Comparison of ENCODE assay signal across 8 cellular contexts in the genomic region with DNA sequence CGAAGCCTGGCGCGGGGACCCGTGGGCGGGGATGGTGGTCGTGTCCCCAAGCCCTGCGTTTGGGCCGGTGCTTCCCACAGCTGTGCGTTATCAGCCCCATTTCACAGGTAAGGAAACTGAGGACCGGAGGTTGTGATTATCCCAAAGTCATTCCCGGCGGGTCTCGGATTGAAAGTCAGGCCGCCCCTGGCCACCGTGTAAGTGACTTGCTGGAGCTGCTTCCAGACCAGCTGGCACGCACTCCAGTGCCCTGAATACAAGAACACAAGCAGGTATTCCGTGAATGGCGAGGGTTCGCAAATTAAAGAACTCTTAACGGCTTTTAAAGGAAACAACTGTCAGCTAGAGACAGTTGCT. TPM values are rescaled to one million over a fixed set of nuclear protein-coding genes. Genes with fewer than 3 reads are reported as not detected.
DNase-seq lines count a peak whose midpoint lies in the region; ATAC-seq and TF ChIP-seq lines count a peak whose summit lies in the region.

No MANE protein-coding gene starts in this region.

- CTCF ChIA-PET in A673 (lab: Charles Lee) = no interaction called here
- CTCF ChIA-PET in activated CD4-positive, alpha-beta memory T cell treated with anti-CD3 and anti-CD28 coated beads for 36 hours (lab: Charles Lee) = interaction anchor here (1.3 kb wide), 1 partner anchor 46 kb away, joined by 3 read pairs; no protein-coding TSS in a partner anchor

- peak overlapping the region; percentile 94 for H3K4me3 Mint-ChIP-seq in activated CD4-positive, alpha-beta memory T cell treated with anti-CD3 and anti-CD28 coated beads for 36 hours

- no peaks in the 10 kb centered on the region for H3K27me3 ChIP-seq in A673 (replicated peaks; ENCODE audit: insufficient read depth, low read depth, low read length, poor library complexity)
- H3K27me3 ChIP-seq in cardiac muscle cell = no peaks in the 10 kb centered on the region
- H3K27me3 ChIP-seq in rectal smooth muscle tissue (ENCODE audit: control insufficient read depth, insufficient read depth, low read length) = no peaks in the 10 kb centered on the region

- H3K4me1 ChIP-seq in A673 (ENCODE audit: insufficient read depth, low read length, poor library complexity, severe bottlenecking) (peaks cover 4% of the 10 kb centered on the region), cardiac muscle cell (ENCODE audit: low read depth) (peaks cover 6% of the 10 kb centered on the region), rectal smooth muscle tissue (ENCODE audit: control insufficient read depth, insufficient read depth, low read length) (peaks cover 2% of the 10 kb centered on the region)

- ATAC-seq in GM18498 (IDR thresholded peaks at IDR 0.05; ENCODE audit: unreplicated experiment) = peak; percentile 12
- peak; percentile 16 for ATAC-seq in HG03175 (IDR thresholded peaks at IDR 0.05; ENCODE audit: unreplicated experiment)

- H3K36me3 ChIP-seq in A673 (ENCODE audit: insufficient read depth, low read length, poor library complexity, severe bottlenecking) (no peaks in the 10 kb centered on the region), cardiac muscle cell (no peaks in the 10 kb centered on the region), rectal smooth muscle tissue (ENCODE audit: control insufficient read depth, insufficient read depth, low read length) (no peaks in the 10 kb centered on the region)

- intact Hi-C loops in A673 (cut with micrococcal nuclease; ENCODE audit: unreplicated experiment) = no loop called here
- intact Hi-C loops in activated CD4-positive, alpha-beta memory T cell treated with anti-CD3 and anti-CD28 coated beads for 36 hours (cut with micrococcal nuclease) = loop anchor here (1.0 to 2.0 kb wide), 3 partner anchors 47 to 1080 kb away; partner anchors contain the start of genes ACADSB, IKZF5, NSMCE4A and PLEKHA1

- H3K27ac ChIP-seq in A673 (ENCODE audit: low read depth, low read length, poor library complexity, severe bottlenecking) (peak overlapping the region; percentile 95), cardiac muscle cell (peak overlapping the region; percentile 99), rectal smooth muscle tissue (ENCODE audit: low read depth, low read length) (peak overlapping the region; percentile 97)

- no peaks in the 10 kb centered on the region for H3K9me3 Mint-ChIP-seq in activated CD4-positive, alpha-beta memory T cell treated with anti-CD3 and anti-CD28 coated beads for 36 hours

- H3K27ac Mint-ChIP-seq in activated CD4-positive, alpha-beta memory T cell treated with anti-CD3 and anti-CD28 coated beads for 36 hours = peak overlapping the region; percentile 95

- no peaks in the 10 kb centered on the region for H3K36me3 Mint-ChIP-seq in activated CD4-positive, alpha-beta memory T cell treated with anti-CD3 and anti-CD28 coated beads for 36 hours

- TF ChIP-seq CTCF in A673 (conservative IDR thresholded peaks at IDR 0.05; ENCODE audit: low read depth, low read length) = no peak
- no peak for TF ChIP-seq CTCF in cardiac muscle cell (IDR thresholded peaks at IDR 0.05; ENCODE audit: low read depth, low read length)

- peaks cover 27% of the 10 kb centered on the region for H3K4me1 Mint-ChIP-seq in activated CD4-positive, alpha-beta memory T cell treated with anti-CD3 and anti-CD28 coated beads for 36 hours (ENCODE audit: low read depth)

- no peaks in the 10 kb centered on the region for H3K9me3 ChIP-seq in A673 (ENCODE audit: low read depth, low read length, poor library complexity, severe bottlenecking)
- no peaks in the 10 kb centered on the region for H3K9me3 ChIP-seq in cardiac muscle cell (ENCODE audit: low read depth)

- DNase-seq in A673 (ENCODE audit: low spot score) (no peak), cardiac muscle cell (ENCODE audit: low read depth in 1 of 2, low spot score in 1 of 2) (no peak)
- DNase-seq in activated CD4-positive, alpha-beta memory T cell treated with anti-CD3 and anti-CD28 coated beads for 36 hours = no peak
- no peak for DNase-seq in stimulated activated naive CD4-positive, alpha-beta T cell treated with Interleukin-2 at 50 U/mL for 16 hours (lab: John Stamatoyannopoulos, UW)
- no peak for DNase-seq in activated effector memory CD4-positive, alpha-beta T cell treated with Interleukin-2 at 50 U/mL for 16 hours

- POLR2A ChIA-PET in A673 (lab: Charles Lee; ENCODE audit: low non-redundant PET) = no interaction called here
- POLR2A ChIA-PET in activated CD4-positive, alpha-beta memory T cell treated with anti-CD3 and anti-CD28 coated beads for 36 hours (lab: Charles Lee) = interaction anchor here (0.7 to 1.7 kb wide), 4 partner anchors 10 to 162 kb away, joined by 3 to 9 read pairs (median 4); no protein-coding TSS in a partner anchor

- no peaks in the 10 kb centered on the region for H3K27me3 Mint-ChIP-seq in activated CD4-positive, alpha-beta memory T cell treated with anti-CD3 and anti-CD28 coated beads for 36 hours

- H3K4me3 ChIP-seq in A673 (ENCODE audit: low read depth, low read length, poor library complexity, severe bottlenecking) (peak overlapping the region; percentile 100), cardiac muscle cell (peak overlapping the region; percentile 79), rectal smooth muscle tissue (ENCODE audit: low read length) (peak overlapping the region; percentile 93)

- peak overlapping the region; percentile 91 for H3K9ac ChIP-seq in rectal smooth muscle tissue (ENCODE audit: low read length)

- TSS peak; percentile 67 for BruUV-seq in A673 (replicated peaks; lab: Mats Ljungman, UMichigan)

RNA-seq across cellular contexts. Expression of gene ATE1, which starts 0.7 kb away (rescaled TPM):
- total RNA-seq in A673 (2021) (27.0 and 30.9 TPM in 2 replicates), cardiac muscle cell (20.0 and 21.4 TPM in 2 replicates)
- 10 to 100 TPM; 19.4 to 23.1 TPM for total RNA-seq in activated CD4-positive, alpha-beta memory T cell treated with anti-CD3 and anti-CD28 coated beads for 36 hours
- polyA plus RNA-seq in cardiac muscle cell = 18.4 and 31.2 TPM in 2 replicates

RNA-seq across cellular contexts. Expression of gene NSMCE4A, which starts 46.5 kb away (rescaled TPM):
- total RNA-seq in A673 (2021) (67.2 and 71.7 TPM in 2 replicates), cardiac muscle cell (82.5 and 86.3 TPM in 2 replicates)
- 10 to 100 TPM; 50.8 to 53.9 TPM for total RNA-seq in activated CD4-positive, alpha-beta memory T cell treated with anti-CD3 and anti-CD28 coated beads for 36 hours
- polyA plus RNA-seq in cardiac muscle cell = 76.4 and 86.2 TPM in 2 replicates
